In genomic region chr7:143385891-143386781, GRCh38 we compare ENCODE assay signal across 1 cellular context.
TF ChIP-seq lines count a peak whose summit lies in the region.

No MANE protein-coding gene starts in this region.

TF ChIP-seq in GM12878, 131 proteins besides CTCF, POLR2A, EP300 and RAD21 (continues in another document):
- TF ChIP-seq ZNF274 (IDR thresholded peaks at IDR 0.05; ENCODE audit: insufficient read depth, insufficient read length) (no peak), RB1 (IDR thresholded peaks at IDR 0.05; ENCODE audit: borderline replicate concordance) (no peak), ZNF217 (IDR thresholded peaks at IDR 0.05) (no peak), MXI1 (IDR thresholded peaks at IDR 0.05; ENCODE audit: low read depth, low read length) (0 out of 2 replicates have a peak, but pooled peaks have one; percentile 32), TCF7 (IDR thresholded peaks at IDR 0.05; ENCODE audit: borderline replicate concordance) (no peak), DPF2 (IDR thresholded peaks at IDR 0.05) (peak; percentile 30; the same call in 1 of the 2 replicates), ZNF622 (IDR thresholded peaks at IDR 0.05) (no peak), ATF2 (IDR thresholded peaks at IDR 0.05; ENCODE audit: low read length) (no peak), BHLHE40 (IDR thresholded peaks at IDR 0.05; ENCODE audit: borderline replicate concordance in 1 of 2, low read depth in 2 of 2, low read length in 1 of 2) (peak in 1 of 2 experiments; percentile 68; a peak in 3 of 4 replicates), SMAD5 (IDR thresholded peaks at IDR 0.05; ENCODE audit: low read depth) (no peak), IRF5 (IDR thresholded peaks at IDR 0.05; ENCODE audit: borderline replicate concordance) (no peak), NFXL1 (IDR thresholded peaks at IDR 0.05; ENCODE audit: borderline replicate concordance) (no peak), E4F1 (IDR thresholded peaks at IDR 0.05; ENCODE audit: borderline replicate concordance, partially characterized antibody) (no peak), SMAD1 (IDR thresholded peaks at IDR 0.05; ENCODE audit: low read depth, partially characterized antibody) (peak; percentile 44), SP1 (IDR thresholded peaks at IDR 0.05; ENCODE audit: low read depth, low read length) (no peak), FOXM1 (IDR thresholded peaks at IDR 0.05; ENCODE audit: low read depth, low read length) (no peak), SMC3 (IDR thresholded peaks at IDR 0.05; ENCODE audit: borderline replicate concordance, low read length) (no peak), CUX1 (IDR thresholded peaks at IDR 0.05; ENCODE audit: insufficient replicate concordance, low read depth, low read length) (no peak), ETV6 (conservative IDR thresholded peaks at IDR 0.05 in 1 of 2, IDR thresholded peaks at IDR 0.05 in 1 of 2; ENCODE audit: borderline replicate concordance in 1 of 2, low read depth in 1 of 2) (no peak), PBX3 (IDR thresholded peaks at IDR 0.05; ENCODE audit: insufficient replicate concordance, low read depth, low read length) (no peak), BRCA1 (IDR thresholded peaks at IDR 0.05; ENCODE audit: low read depth, low read length) (no peak), ELK1 (IDR thresholded peaks at IDR 0.05; ENCODE audit: low read depth, low read length) (no peak), NR2F1 (conservative IDR thresholded peaks at IDR 0.05) (no peak), SIX5 (IDR thresholded peaks at IDR 0.05; ENCODE audit: low read depth, low read length, severe bottlenecking) (no peak), MAX (IDR thresholded peaks at IDR 0.05; ENCODE audit: low read depth, low read length) (no peak), NRF1 (conservative IDR thresholded peaks at IDR 0.05; ENCODE audit: low read depth, low read length) (no peak), ZNF592 (IDR thresholded peaks at IDR 0.05) (no peak), MYB (IDR thresholded peaks at IDR 0.05; ENCODE audit: borderline replicate concordance, low read depth, low read length) (no peak), RELA (IDR thresholded peaks at IDR 0.05; ENCODE audit: borderline replicate concordance, partially characterized antibody) (no peak), ATF7 (IDR thresholded peaks at IDR 0.05; ENCODE audit: low read depth) (peak; percentile 48; the same call in 1 of the 2 replicates), SUPT20H (IDR thresholded peaks at IDR 0.05; ENCODE audit: borderline replicate concordance, control insufficient read depth, low read depth, low read length) (no peak), IRF3 (IDR thresholded peaks at IDR 0.05) (no peak), REST (IDR thresholded peaks at IDR 0.05; ENCODE audit: low read depth, low read length) (no peak), KLF5 (IDR thresholded peaks at IDR 0.05; ENCODE audit: partially characterized antibody) (no peak), BMI1 (IDR thresholded peaks at IDR 0.05; ENCODE audit: borderline replicate concordance) (peak; percentile 46; the same call in 1 of the 2 replicates)
